9 cellular contexts compared by ENCODE assay signal in genomic region chr9:136806631-136807201, GRCh38. TPM values are rescaled to one million over a fixed set of nuclear protein-coding genes. Genes with fewer than 3 reads are reported as not detected.
DNase-seq lines count a peak whose midpoint lies in the region; FAIRE-seq and TF ChIP-seq lines count a peak whose summit lies in the region.
"Had no signal": no experiment of that assay in that cellular context is flagged by ENCODE, and none has a peak within 500 bp of the region (broad histone marks: within the 10 kb centered on the region; RNA-seq: fewer than 3 reads in every experiment).

No MANE protein-coding gene starts in this region.

- peaks cover 5% of the 10 kb centered on the region for H3K36me3 ChIP-seq in bronchial epithelial cell (ENCODE audit: control insufficient read depth, insufficient read depth, low read length)
- H3K36me3 ChIP-seq in vagina = no peaks in the 10 kb centered on the region

- peak overlapping the region; percentile 62 for H3K27ac Mint-ChIP-seq in activated naive CD4-positive, alpha-beta T cell treated with anti-CD3 and anti-CD28 coated beads, Interleukin-2, amount 50 U/mL, for 24 hours
- peak overlapping the region; percentile 21 for H3K27ac Mint-ChIP-seq in mesothelial cell of epicardium

- H3K4me1 Mint-ChIP-seq in activated naive CD4-positive, alpha-beta T cell treated with anti-CD3 and anti-CD28 coated beads, Interleukin-2, amount 50 U/mL, for 24 hours = peaks cover 32% of the 10 kb centered on the region
- H3K4me1 Mint-ChIP-seq in mesothelial cell of epicardium = peaks cover 28% of the 10 kb centered on the region

- H3K9me3 Mint-ChIP-seq in activated naive CD4-positive, alpha-beta T cell treated with anti-CD3 and anti-CD28 coated beads, Interleukin-2, amount 50 U/mL, for 24 hours = no peaks in the 10 kb centered on the region
- H3K9me3 Mint-ChIP-seq in mesothelial cell of epicardium = no peaks in the 10 kb centered on the region

- TF ChIP-seq POLR2A in vagina (IDR thresholded peaks at IDR 0.05) = no peak

- peaks cover 47% of the 10 kb centered on the region for H3K4me1 ChIP-seq in vagina

- no peak for FAIRE-seq in bronchial epithelial cell (lab: Jason Lieb, UNC)

- no peaks in the 10 kb centered on the region for H3K27me3 Mint-ChIP-seq in activated naive CD4-positive, alpha-beta T cell treated with anti-CD3 and anti-CD28 coated beads, Interleukin-2, amount 50 U/mL, for 24 hours
- no peaks in the 10 kb centered on the region for H3K27me3 Mint-ChIP-seq in mesothelial cell of epicardium (ENCODE audit: low read depth)

- H3K27ac ChIP-seq in vagina = peak overlapping the region; percentile 82

- peaks cover 4% of the 10 kb centered on the region for H3K36me3 Mint-ChIP-seq in activated naive CD4-positive, alpha-beta T cell treated with anti-CD3 and anti-CD28 coated beads, Interleukin-2, amount 50 U/mL, for 24 hours
- peaks cover 15% of the 10 kb centered on the region for H3K36me3 Mint-ChIP-seq in mesothelial cell of epicardium

- no peaks in the 10 kb centered on the region for H3K9me3 ChIP-seq in vagina

- H3K4me3 Mint-ChIP-seq in activated naive CD4-positive, alpha-beta T cell treated with anti-CD3 and anti-CD28 coated beads, Interleukin-2, amount 50 U/mL, for 24 hours = peak overlapping the region; percentile 90
- H3K4me3 Mint-ChIP-seq in mesothelial cell of epicardium = peak overlapping the region; percentile 77

- intact Hi-C loops in vagina (cut with DNase I) = no loop called here

- TF ChIP-seq CTCF in bronchial epithelial cell (IDR thresholded peaks at IDR 0.05; ENCODE audit: insufficient read depth, low read length, severe bottlenecking) = no peak
- no peak for TF ChIP-seq CTCF in mesothelial cell of epicardium (IDR thresholded peaks at IDR 0.05; ENCODE audit: unreplicated experiment)
- no peak for TF ChIP-seq CTCF in vagina (IDR thresholded peaks at IDR 0.05)

- no peaks in the 10 kb centered on the region for H3K27me3 ChIP-seq in bronchial epithelial cell (ENCODE audit: control insufficient read depth, insufficient read depth, low read length)
- H3K27me3 ChIP-seq in vagina = no peaks in the 10 kb centered on the region

- peak overlapping the region; percentile 83 for H3K4me3 ChIP-seq in bronchial epithelial cell (ENCODE audit: low read depth, low read length)
- peak overlapping the region; percentile 92 to 95 for H3K4me3 ChIP-seq in vagina

- DNase-seq in activated naive CD4-positive, alpha-beta T cell (lab: John Stamatoyannopoulos, UW) = no peak
- DNase-seq in bronchial epithelial cell (ENCODE audit: low read depth) = no peak
- no peak for DNase-seq in mesothelial cell of epicardium (ENCODE audit: low spot score in 2 of 2, unreplicated experiment in 2 of 2)
- peak; percentile 85 to 95 for DNase-seq in vagina (ENCODE audit: extremely low spot score in 2 of 2)
- DNase-seq in dedifferentiated amniotic fluid mesenchymal stem cell (ENCODE audit: extremely low spot score) = no peak
- DNase-seq in HUDEP-2 (lab: John Stamatoyannopoulos, UW; ENCODE audit: unreplicated experiment in 76 of 76) = no peak
- DNase-seq in activated effector memory CD4-positive, alpha-beta T cell treated with anti-CD3 and anti-CD28 coated beads, Interleukin-2, amount 50 U/mL, for 16 hours = no peak

RNA-seq across cellular contexts. Expression of gene RABL6, which starts 1.0 kb away (rescaled TPM):
- total RNA-seq in bronchial epithelial cell (79.5 and 88.5 TPM in 2 replicates), mesothelial cell of epicardium (120 to 124 TPM (median 122 TPM) in 3 replicates), vagina (31.7 TPM)

RNA-seq across cellular contexts. Expression of gene CCDC183, which starts 10.6 kb away (rescaled TPM):
- total RNA-seq in bronchial epithelial cell = under 0.01 and 0.38 TPM in 2 replicates
- 25.1 to 29.1 TPM (median 26.5 TPM) in 3 replicates for total RNA-seq in mesothelial cell of epicardium
- total RNA-seq in vagina = not detected

RNA-seq across cellular contexts. Expression of gene TMEM141, which starts 15.6 kb away (rescaled TPM):
- total RNA-seq in bronchial epithelial cell (220 and 228 TPM in 2 replicates), mesothelial cell of epicardium (70.4 to 72.4 TPM (median 71.7 TPM) in 3 replicates), vagina (64.1 TPM)

RNA-seq across cellular contexts. Expression of gene AJM1, which starts 35.6 kb away (rescaled TPM):
- 1.1 and 1.8 TPM in 2 replicates for total RNA-seq in bronchial epithelial cell
- 3.1 to 3.8 TPM (median 3.6 TPM) in 3 replicates for total RNA-seq in mesothelial cell of epicardium
- total RNA-seq in vagina = 1.2 TPM

RNA-seq across cellular contexts. Expression of gene LCN15, which starts 42.4 kb away (rescaled TPM):
- total RNA-seq in bronchial epithelial cell = not detected in 2 replicates
- 1.3 to 3.5 TPM (median 1.9 TPM) in 3 replicates for total RNA-seq in mesothelial cell of epicardium
- total RNA-seq in vagina = not detected
- total RNA-seq: renal cortical epithelial cell had no signal

Comparison
In these comparisons a context has a peak if more than half of its experiments do, and no peak if none do; other contexts are left out.
1. DNase-seq: peak in vagina (2 of 2); none in activated naive CD4-positive, alpha-beta T cell (0 of 4), bronchial epithelial cell (single experiment), mesothelial cell of epicardium (0 of 2), dedifferentiated amniotic fluid mesenchymal stem cell (single experiment), HUDEP-2 (0 of 76) and activated effector memory CD4-positive, alpha-beta T cell treated with anti-CD3 and anti-CD28 coated beads, Interleukin-2, amount 50 U/mL, for 16 hours (single experiment).
2. RNA of gene CCDC183, which starts 10.6 kb away (total RNA-seq): 25.1 to 29.1 TPM in mesothelial cell of epicardium; not detected in vagina (single experiment) and under 0.01 to 0.38 TPM in bronchial epithelial cell; every median in the first group is over 10 times any median in the second.